8 cellular contexts compared by ENCODE assay signal in genomic region chr18:812673-813404, GRCh38. TPM values are rescaled to one million over a fixed set of nuclear protein-coding genes. Genes with fewer than 3 reads are reported as not detected.
A peak's percentile ranks its signal among the peaks of the same experiment; 100 is the strongest.
DNase-seq lines count a peak whose midpoint lies in the region; TF ChIP-seq lines count a peak whose summit lies in the region.

No MANE protein-coding gene starts in this region.

- H3K4me2 ChIP-seq in GM23248 (ENCODE audit: unreplicated experiment): peak overlapping the region; percentile 75

- peak; percentile 83 for DNase-seq in EH (ENCODE audit: low read depth)
- DNase-seq in GM23248: peak; percentile 95
- peak; percentile 79 for DNase-seq in LNCaP clone FGC (ENCODE audit: low read depth)
- DNase-seq in UCSD-AML1 (lab: John Stamatoyannopoulos, UW; ENCODE audit: unreplicated experiment): peak; percentile 89
- DNase-seq in brain microvascular endothelial cell: peak; percentile 60
- DNase-seq in iPS-NIHi7 (ENCODE audit: extremely low spot score): peak; percentile 53
- peak; percentile 28 to 44 for DNase-seq in stimulated activated CD4-positive, alpha-beta T cell treated with anti-CD3 and anti-CD28 coated beads, Interleukin-12 subunit alpha, Interleukin-12 subunit beta, amount 100 ng/mL, for 24 hours (ENCODE audit: low read depth in 2 of 2)
- DNase-seq in NK-92 treated with Interleukin-12 subunit alpha and Interleukin-12 subunit beta, amount 100 ng/mL, for 24 hours (lab: John Stamatoyannopoulos, UW): no peak

- H3K4me3 ChIP-seq in GM23248 (peak overlapping the region; percentile 94), LNCaP clone FGC (ENCODE audit: low read depth, low read length) (peak overlapping the region; percentile 94), brain microvascular endothelial cell (ENCODE audit: low read depth, low read length) (peak overlapping the region; percentile 89)

- H3K9me3 ChIP-seq in GM23248 (ENCODE audit: low read depth): no peaks in the 10 kb centered on the region

- H3F3A ChIP-seq in GM23248 (ENCODE audit: insufficient read depth): peaks cover 24% of the 10 kb centered on the region

- H4K20me1 ChIP-seq in GM23248 (ENCODE audit: insufficient read depth): peaks cover 11% of the 10 kb centered on the region; the same call in 1 of the 2 replicates

- 5% methylated on average over 32 to 33 of the region's 33 CpGs for WGBS in GM23248 (ENCODE audit: low coverage in 1 of 2, low lambda C conversion rate in 2 of 2, missing lambda C conversion rate in 2 of 2), 2 experiments

- H3K79me2 ChIP-seq in GM23248 (ENCODE audit: insufficient read depth): peaks cover 40% of the 10 kb centered on the region

- no peaks in the 10 kb centered on the region for H3K9me2 ChIP-seq in GM23248 (ENCODE audit: insufficient read depth)

- in situ Hi-C loops in GM23248 (cut with MboI) (no loop called here), brain microvascular endothelial cell (cut with HindIII; ENCODE audit: low pct_ligation_motif_present, low sequenced_read_pairs) (no loop called here)

- peaks cover 26% of the 10 kb centered on the region for H3K4me1 ChIP-seq in GM23248 (ENCODE audit: insufficient read depth)

- H2AFZ ChIP-seq in GM23248: peak overlapping the region; percentile 87

- no peaks in the 10 kb centered on the region for H3K27me3 ChIP-seq in GM23248 (replicated peaks; ENCODE audit: insufficient read depth)
- no peaks in the 10 kb centered on the region for H3K27me3 ChIP-seq in brain microvascular endothelial cell (replicated peaks)

- no peak for TF ChIP-seq CTCF in LNCaP clone FGC (IDR thresholded peaks at IDR 0.05; ENCODE audit: control insufficient read depth, extremely low read depth, insufficient read depth)
- TF ChIP-seq CTCF in brain microvascular endothelial cell (IDR thresholded peaks at IDR 0.05; ENCODE audit: low read depth, low read length, missing control alignments): no peak

- H3K36me3 ChIP-seq in GM23248 (ENCODE audit: low read depth) (no peaks in the 10 kb centered on the region), brain microvascular endothelial cell (replicated peaks) (no peaks in the 10 kb centered on the region)

- peak overlapping the region; percentile 96 for H3K27ac ChIP-seq in GM23248
- peak overlapping the region; percentile 82 for H3K27ac ChIP-seq in brain microvascular endothelial cell

- H3K9ac ChIP-seq in GM23248: peak overlapping the region; percentile 95

RNA-seq across cellular contexts. Expression of gene YES1, which starts 0.8 kb away (rescaled TPM):
- 89.9 and 91.6 TPM in 2 replicates for total RNA-seq in GM23248 (2014; rRNA removed; shearing (Covaris generic))
- 23.6 and 23.8 TPM in 2 replicates for polyA plus RNA-seq in GM23248 (2016; fragmentation: Nextera tagmentation; extraction: Ambion mirVana)
